Comparison of ENCODE assay signal across 1 cellular context in genomic region chr5:176481659-176482213, GRCh38.
TF ChIP-seq lines count a peak whose summit lies in the region.

No MANE protein-coding gene starts in this region.

TF ChIP-seq in IMR-90, 13 proteins besides CTCF, POLR2A, EP300 and RAD21:
- no peak for TF ChIP-seq RCOR1 (IDR thresholded peaks at IDR 0.05; ENCODE audit: insufficient replicate concordance, low read length)
- peak; percentile 44; the same call in 1 of the 2 replicates for TF ChIP-seq NFE2L2 (IDR thresholded peaks at IDR 0.05; ENCODE audit: low read depth, low read length)
- no peak for TF ChIP-seq FOS (IDR thresholded peaks at IDR 0.05; ENCODE audit: low read depth, low read length)
- TF ChIP-seq USF2 (IDR thresholded peaks at IDR 0.05; ENCODE audit: low read depth, low read length): no peak
- TF ChIP-seq ELK1 (IDR thresholded peaks at IDR 0.05; ENCODE audit: borderline replicate concordance, low read depth, low read length): no peak
- no peak for TF ChIP-seq MAFK (IDR thresholded peaks at IDR 0.05; ENCODE audit: low read depth, low read length)
TF ChIP-seq in IMR-90: peak in this region for 1.
